Comparison of ENCODE assay signal across 32 cellular contexts in the genomic region with DNA sequence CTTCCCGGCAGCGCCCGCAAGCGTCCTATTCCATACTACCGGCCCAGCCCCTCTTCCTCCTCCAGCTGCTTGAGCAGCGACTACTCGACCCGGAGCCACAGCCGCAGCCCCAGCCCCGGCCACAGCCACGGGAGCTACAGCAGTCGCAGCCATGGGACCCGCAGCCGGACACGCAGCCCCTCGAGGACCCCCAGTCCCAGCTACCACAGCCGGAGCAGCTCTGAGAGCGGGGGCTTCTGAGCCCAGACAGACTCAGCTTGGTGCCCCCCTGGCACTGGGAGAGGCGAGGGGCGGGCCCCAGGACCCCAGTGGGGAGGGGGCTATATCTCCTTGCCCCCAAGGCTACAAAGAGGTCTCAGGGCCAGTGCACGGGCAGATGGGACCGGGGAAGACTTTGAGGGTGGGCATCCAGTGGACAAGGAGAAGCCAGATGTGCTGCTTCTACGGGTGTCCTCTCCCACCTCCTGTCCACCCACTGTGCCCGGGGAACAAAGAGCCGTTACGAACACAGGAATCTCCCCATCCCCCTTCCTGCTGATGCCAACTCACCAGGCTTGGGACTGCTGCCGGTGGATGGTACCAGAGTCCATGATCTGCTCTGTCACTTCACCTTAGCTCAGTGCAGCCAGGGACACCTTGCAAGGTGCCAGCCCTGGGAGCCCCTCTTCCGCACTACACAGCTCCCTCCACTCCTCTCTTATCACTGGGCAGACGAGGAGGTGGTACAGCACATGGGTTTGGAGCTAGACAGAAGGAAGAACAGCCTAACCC.
"Had no signal": no experiment of that assay in that cellular context is flagged by ENCODE, and none has a peak within 500 bp of the region (broad histone marks: within the 10 kb centered on the region; RNA-seq: fewer than 3 reads in every experiment).

No MANE protein-coding gene starts in this region.

- H3K9me3 ChIP-seq: esophagus muscularis mucosa, heart left ventricle, thyroid gland, upper lobe of right lung had no signal

- H3K4me2 ChIP-seq: neural progenitor cell had no signal

- H3K4me3 Mint-ChIP-seq: activated CD4-positive, alpha-beta memory T cell treated with anti-CD3 and anti-CD28 coated beads for 36 hours; activated naive CD4-positive, alpha-beta T cell treated with anti-CD3 and anti-CD28 coated beads, Interleukin-2, amount 10 ng/mL, durations not matched to agents 7 days and 5 days; activated naive CD8-positive, alpha-beta T cell treated with anti-CD3 and anti-CD28 coated beads, Interleukin-2, amount 10 ng/mL, durations not matched to agents 7 days and 5 days; activated T-helper 1 cell treated with anti-CD3 and anti-CD28 coated beads, Interleukin-12 subunit alpha, Interleukin-12 subunit beta, Interleukin-2, Interleukin-4 antibody, amounts not matched to agents 30 ng/mL and 10 ng/mL and 1 ng/mL, durations not matched to agents 14 hours and 24 hours and 36 hours; dendritic cell treated with granulocyte-macrophage colony-stimulating factor and Interleukin-4, amounts not matched to agents 40 ng/mL and 50 ng/mL, for 4 days; endodermal cell; memory B cell; stimulated activated naive CD8-positive, alpha-beta T cell treated with anti-CD3 and anti-CD28 coated beads, Interleukin-15, amount 100 ng/mL, for 72 hours; T-helper 1 cell treated with Interleukin-12 subunit alpha and Interleukin-12 subunit beta and Interleukin-4 antibody, amounts not matched to agents 30 μg/mL and 1 μg/mL, for 36 hours had no signal

- DNase-seq: activated CD4-positive, alpha-beta memory T cell treated with anti-CD3 and anti-CD28 coated beads for 36 hours; activated CD4-positive, alpha-beta T cell treated with anti-CD3 and anti-CD28 coated beads for 4 hours; activated CD8-positive, alpha-beta memory T cell treated with anti-CD3 and anti-CD28 coated beads, Interleukin-2, amount 50 U/mL, for 4 hours; activated effector memory CD4-positive, alpha-beta T cell treated with anti-CD3 and anti-CD28 coated beads, Interleukin-2, amount 50 U/mL, for 16 hours; activated naive CD4-positive, alpha-beta T cell treated with anti-CD3 and anti-CD28 coated beads, Interleukin-2, amount 10 ng/mL, durations not matched to agents 7 days and 5 days; activated naive CD8-positive, alpha-beta T cell treated with anti-CD3 and anti-CD28 coated beads, Interleukin-2, amount 10 ng/mL, durations not matched to agents 7 days and 5 days; activated T-cell treated with anti-CD3 and anti-CD28 coated beads, Interleukin-2, amount 50 U/mL, for 1 hour; brain microvascular endothelial cell; caudate nucleus; endodermal cell; foreskin keratinocyte; heart left ventricle; hypothalamus; immature natural killer cell; kidney; naive thymus-derived CD8-positive, alpha-beta T cell; posterior cingulate gyrus; stimulated activated CD4-positive, alpha-beta T cell treated with anti-CD3 and anti-CD28 coated beads, Interleukin-2, amount 100 ng/mL, for 48 hours; stimulated activated naive CD8-positive, alpha-beta T cell treated with anti-CD3 and anti-CD28 coated beads, Interleukin-15, amount 100 ng/mL, for 72 hours; substantia nigra; T-helper 9 cell; thyroid gland; upper lobe of right lung had no signal

- H3K36me3 ChIP-seq: brain microvascular endothelial cell, esophagus muscularis mucosa, heart left ventricle, neural progenitor cell, thyroid gland, upper lobe of right lung had no signal

- H3K27ac ChIP-seq: brain microvascular endothelial cell, esophagus muscularis mucosa, foreskin keratinocyte, heart left ventricle, neural progenitor cell, thyroid gland, upper lobe of right lung, VCaP had no signal

- H3K9ac ChIP-seq: neural progenitor cell had no signal

- H2AFZ ChIP-seq: neural progenitor cell had no signal

- H3K27me3 ChIP-seq: thyroid gland had no signal

- ATAC-seq: foreskin keratinocyte; heart left ventricle; left colon; naive thymus-derived CD8-positive, alpha-beta T cell; right cardiac atrium; stimulated activated naive CD8-positive, alpha-beta T cell treated with anti-CD3 and anti-CD28 coated beads, Interleukin-15, amount 100 ng/mL, for 72 hours; upper lobe of right lung had no signal

- H3K4me3 ChIP-seq: esophagus muscularis mucosa, heart left ventricle, neural progenitor cell, thyroid gland, upper lobe of right lung had no signal

- H3K36me3 Mint-ChIP-seq: activated CD4-positive, alpha-beta memory T cell treated with anti-CD3 and anti-CD28 coated beads for 36 hours; activated naive CD4-positive, alpha-beta T cell treated with anti-CD3 and anti-CD28 coated beads, Interleukin-2, amount 10 ng/mL, durations not matched to agents 7 days and 5 days; immature natural killer cell; neural progenitor cell had no signal

- H3K9me3 Mint-ChIP-seq: activated CD4-positive, alpha-beta memory T cell treated with anti-CD3 and anti-CD28 coated beads for 36 hours; activated naive CD4-positive, alpha-beta T cell treated with anti-CD3 and anti-CD28 coated beads, Interleukin-2, amount 10 ng/mL, durations not matched to agents 7 days and 5 days; activated naive CD8-positive, alpha-beta T cell treated with anti-CD3 and anti-CD28 coated beads, Interleukin-2, amount 10 ng/mL, durations not matched to agents 7 days and 5 days; activated T-helper 1 cell treated with anti-CD3 and anti-CD28 coated beads, Interleukin-12 subunit alpha, Interleukin-12 subunit beta, Interleukin-2, Interleukin-4 antibody, amounts not matched to agents 30 ng/mL and 10 ng/mL and 1 ng/mL, durations not matched to agents 14 hours and 24 hours and 36 hours; dendritic cell treated with granulocyte-macrophage colony-stimulating factor and Interleukin-4, amounts not matched to agents 40 ng/mL and 50 ng/mL, for 4 days; endodermal cell; memory B cell; naive thymus-derived CD8-positive, alpha-beta T cell; neural progenitor cell; stimulated activated naive CD8-positive, alpha-beta T cell treated with anti-CD3 and anti-CD28 coated beads, Interleukin-15, amount 100 ng/mL, for 72 hours; T-helper 1 cell treated with Interleukin-12 subunit alpha and Interleukin-12 subunit beta and Interleukin-4 antibody, amounts not matched to agents 30 μg/mL and 1 μg/mL, for 36 hours had no signal

- H3K27ac Mint-ChIP-seq: activated CD4-positive, alpha-beta memory T cell treated with anti-CD3 and anti-CD28 coated beads for 36 hours; activated naive CD4-positive, alpha-beta T cell treated with anti-CD3 and anti-CD28 coated beads, Interleukin-2, amount 10 ng/mL, durations not matched to agents 7 days and 5 days; activated naive CD8-positive, alpha-beta T cell treated with anti-CD3 and anti-CD28 coated beads, Interleukin-2, amount 10 ng/mL, durations not matched to agents 7 days and 5 days; activated T-helper 1 cell treated with anti-CD3 and anti-CD28 coated beads, Interleukin-12 subunit alpha, Interleukin-12 subunit beta, Interleukin-2, Interleukin-4 antibody, amounts not matched to agents 30 ng/mL and 10 ng/mL and 1 ng/mL, durations not matched to agents 14 hours and 24 hours and 36 hours; dendritic cell treated with granulocyte-macrophage colony-stimulating factor and Interleukin-4, amounts not matched to agents 40 ng/mL and 50 ng/mL, for 4 days; endodermal cell; immature natural killer cell; memory B cell; naive thymus-derived CD8-positive, alpha-beta T cell; neural progenitor cell; stimulated activated naive CD8-positive, alpha-beta T cell treated with anti-CD3 and anti-CD28 coated beads, Interleukin-15, amount 100 ng/mL, for 72 hours; T-helper 1 cell treated with Interleukin-12 subunit alpha and Interleukin-12 subunit beta and Interleukin-4 antibody, amounts not matched to agents 30 μg/mL and 1 μg/mL, for 36 hours had no signal
